Comparison of ENCODE assay signal across 26 cellular contexts in genomic region chr1:36620142-36620541, GRCh38.
"Had no signal": no experiment of that assay in that cellular context is flagged by ENCODE, and none has a peak within 500 bp of the region (broad histone marks: within the 10 kb centered on the region; RNA-seq: fewer than 3 reads in every experiment).

No MANE protein-coding gene starts in this region.

- H2AFZ ChIP-seq: hepatocyte, neural progenitor cell had no signal

- H3K4me2 ChIP-seq: hepatocyte, neural progenitor cell had no signal

- H3K36me3 Mint-ChIP-seq: mesothelial cell of epicardium; naive B cell; natural killer cell; stimulated activated naive B cell treated with anti-CD40 and anti-IgM and Interleukin-4, amounts not matched to agents 10 μg/mL and 1 μg/mL and 100 μg/mL, for 72 hours had no signal

- H3K9me3 ChIP-seq: stomach, testis, thyroid gland, transverse colon, upper lobe of left lung had no signal

- H3K27ac ChIP-seq: hepatocyte, left ventricle myocardium inferior, neural progenitor cell, ovary, right atrium auricular region, skin epidermis, stomach, testis, thyroid gland, transverse colon, upper lobe of left lung had no signal

- H3K4me3 ChIP-seq: hepatocyte, left ventricle myocardium inferior, lung, neural progenitor cell, ovary, right atrium auricular region, skin epidermis, stomach, testis, thyroid gland, transverse colon, upper lobe of left lung had no signal

- H3K79me2 ChIP-seq: hepatocyte had no signal

- H3K9ac ChIP-seq: neural progenitor cell had no signal

- H3K27me3 ChIP-seq: hepatocyte, neural progenitor cell, ovary, right atrium auricular region, testis, thyroid gland, upper lobe of left lung had no signal

- H3K4me1 ChIP-seq: left ventricle myocardium inferior, right atrium auricular region, stomach, testis, thyroid gland, transverse colon, upper lobe of left lung had no signal

- H3K4me3 Mint-ChIP-seq: mesothelial cell of epicardium; naive B cell; natural killer cell; nephron progenitor cell; neural progenitor cell; stimulated activated naive B cell treated with anti-CD40 and anti-IgM and Interleukin-4, amounts not matched to agents 10 μg/mL and 1 μg/mL and 100 μg/mL, for 72 hours had no signal

- ATAC-seq: natural killer cell; sciatic nerve; stimulated activated naive B cell treated with anti-CD40 and anti-IgM and Interleukin-4, amounts not matched to agents 10 μg/mL and 1 μg/mL and 100 μg/mL, for 72 hours; stimulated activated naive CD8-positive, alpha-beta T cell treated with anti-CD3 and anti-CD28 coated beads, Interleukin-15, Interleukin-2, amounts not matched to agents 100 U/mL and 50 U/mL, for 24 hours had no signal

- H3K27ac Mint-ChIP-seq: mesothelial cell of epicardium; naive B cell; natural killer cell; nephron progenitor cell; neural progenitor cell; progenitor cell of endocrine pancreas; stimulated activated naive B cell treated with anti-CD40 and anti-IgM and Interleukin-4, amounts not matched to agents 10 μg/mL and 1 μg/mL and 100 μg/mL, for 72 hours had no signal

- H3K36me3 ChIP-seq: left ventricle myocardium inferior, neural progenitor cell, ovary, right atrium auricular region, stomach, thyroid gland, transverse colon, upper lobe of left lung had no signal

- DNase-seq: islet precursor cell; left ventricle myocardium inferior; mesendoderm; naive B cell; natural killer cell; nephron progenitor cell; ovary; stimulated activated CD4-positive, alpha-beta T cell treated with anti-CD3 and anti-CD28 coated beads, Interleukin-12 subunit alpha, Interleukin-12 subunit beta, amount 100 ng/mL, for 4 hours; stimulated activated CD4-positive, alpha-beta T cell treated with anti-CD3 and anti-CD28 coated beads, Interleukin-15, amount 100 ng/mL, for 24 hours; stimulated activated CD4-positive, alpha-beta T cell treated with anti-CD3 and anti-CD28 coated beads, Interleukin-2, amount 100 ng/mL, for 24 hours; stimulated activated CD4-positive, alpha-beta T cell treated with anti-CD3 and anti-CD28 coated beads, Interleukin-4, amount 100 ng/mL, for 1 hour; stimulated activated naive B cell treated with anti-CD40 and anti-IgM and Interleukin-4, amounts not matched to agents 10 μg/mL and 1 μg/mL and 100 μg/mL, for 72 hours; stimulated activated naive CD8-positive, alpha-beta T cell treated with anti-CD3 and anti-CD28 coated beads, Interleukin-15, Interleukin-2, amounts not matched to agents 100 U/mL and 50 U/mL, for 24 hours; stomach; testis; thyroid gland; transverse colon; upper lobe of left lung had no signal

- H3K9me3 Mint-ChIP-seq: mesothelial cell of epicardium; naive B cell; natural killer cell; stimulated activated naive B cell treated with anti-CD40 and anti-IgM and Interleukin-4, amounts not matched to agents 10 μg/mL and 1 μg/mL and 100 μg/mL, for 72 hours had no signal

- H3K4me1 Mint-ChIP-seq: mesothelial cell of epicardium; natural killer cell; neural progenitor cell; stimulated activated naive B cell treated with anti-CD40 and anti-IgM and Interleukin-4, amounts not matched to agents 10 μg/mL and 1 μg/mL and 100 μg/mL, for 72 hours had no signal
